ENCODE assay signal across 34 cellular contexts in genomic region chr2:120814352-120814751, GRCh38.
"Had no signal": no experiment of that assay in that cellular context is flagged by ENCODE, and none has a peak within 500 bp of the region (broad histone marks: within the 10 kb centered on the region; RNA-seq: fewer than 3 reads in every experiment).

No MANE protein-coding gene starts in this region.

- FAIRE-seq: TTC549 had no signal

- H3K27ac Mint-ChIP-seq: activated CD4-positive, alpha-beta T cell treated with anti-CD3 and anti-CD28 coated beads for 36 hours; activated CD4-positive, alpha-beta T cell treated with anti-CD3 and anti-CD28 coated beads, Interleukin-2, amount 10 ng/mL, durations not matched to agents 7 days and 5 days; activated CD8-positive, alpha-beta T cell treated with anti-CD3 and anti-CD28 coated beads, Interleukin-2, amount 10 ng/mL, durations not matched to agents 7 days and 5 days; activated naive CD4-positive, alpha-beta T cell treated with anti-CD3 and anti-CD28 coated beads, Interleukin-2, amount 10 ng/mL, durations not matched to agents 7 days and 5 days; activated naive CD8-positive, alpha-beta T cell; activated naive CD8-positive, alpha-beta T cell treated with anti-CD3 and anti-CD28 coated beads, Interleukin-2, amount 50 U/mL, for 24 hours; activated T-helper 1 cell treated with anti-CD3 and anti-CD28 coated beads, Interleukin-12 subunit alpha, Interleukin-12 subunit beta, Interleukin-2, Interleukin-4 antibody, amounts not matched to agents 30 ng/mL and 10 ng/mL and 1 ng/mL, durations not matched to agents 14 hours and 24 hours and 36 hours; T-helper 1 cell treated with Interleukin-12 subunit alpha and Interleukin-12 subunit beta and Interleukin-4 antibody, amounts not matched to agents 30 μg/mL and 1 μg/mL, for 36 hours; T-helper 2 cell treated with Interferon-gamma antibody and Interleukin-4, amounts not matched to agents 5 μg/mL and 100 μg/mL, for 36 hours had no signal

- ATAC-seq: activated CD4-positive, alpha-beta T cell treated with anti-CD3 and anti-CD28 coated beads for 36 hours; activated CD4-positive, CD25-positive, alpha-beta regulatory T cell treated with anti-CD3 and anti-CD28 coated beads, Interleukin-2, amount 50 U/mL, for 24 hours; activated CD8-positive, alpha-beta T cell treated with anti-CD3 and anti-CD28 coated beads, Interleukin-2, amount 10 ng/mL, durations not matched to agents 7 days and 5 days; activated naive CD8-positive, alpha-beta T cell treated with anti-CD3 and anti-CD28 coated beads, Interleukin-2, amount 50 U/mL, for 24 hours; activated T-cell treated with anti-CD3 and anti-CD28 coated beads, Interleukin-2, amount 50 U/mL, for 4 hours; PC-3 had no signal

- H3K27me3 Mint-ChIP-seq: brain had no signal

- H3K4me1 ChIP-seq: Peyer's patch had no signal

- H3K9me3 ChIP-seq: MG63, Peyer's patch, SJCRH30, SK-N-SH had no signal

- H3K27me3 ChIP-seq: MG63, Peyer's patch, SJCRH30 had no signal

- DNase-seq: activated CD4-positive, alpha-beta T cell treated with anti-CD3 and anti-CD28 coated beads for 36 hours; activated CD4-positive, alpha-beta T cell treated with anti-CD3 and anti-CD28 coated beads, Interleukin-2, amount 10 ng/mL, durations not matched to agents 7 days and 5 days; activated CD4-positive, alpha-beta T cell treated with anti-CD3 and anti-CD28 coated beads, Interleukin-2, amount 50 U/mL, for 48 hours; activated CD8-positive, alpha-beta T cell treated with anti-CD3 and anti-CD28 coated beads, Interleukin-2, amount 10 ng/mL, durations not matched to agents 7 days and 5 days; activated gamma-delta T cell treated with Interleukin-2 at 50 U/mL for 16 hours; activated naive CD4-positive, alpha-beta T cell treated with anti-CD3 and anti-CD28 coated beads, Interleukin-2, amount 10 ng/mL, durations not matched to agents 7 days and 5 days; activated naive CD8-positive, alpha-beta T cell treated with anti-CD3 and anti-CD28 coated beads, Interleukin-2, amount 50 U/mL, for 24 hours; activated T-cell treated with anti-CD3 and anti-CD28 coated beads, Interleukin-2, amount 50 U/mL, for 4 hours; anterior cingulate cortex; central memory CD4-positive, alpha-beta T cell; Kasumi-1; KG1; MG63; NCI-H1048; NCI-H1105 treated with DMSO at 0.1 percent for 48 hours; NCI-H1436 treated with DMSO at 0.1 percent for 48 hours; NCI-H1694 treated with DMSO at 0.1 percent for 48 hours; NCI-H2029; NCI-H345; NCI-H524 treated with DMSO at 0.1 percent for 48 hours; NCI-H748 treated with DMSO at 0.1 percent for 48 hours; NK-92 treated with Interleukin-12 subunit alpha and Interleukin-12 subunit beta, amount 100 ng/mL, for 24 hours; PC-3; Peyer's patch; RPMI8226; SJCRH30; SK-N-SH had no signal

- H3K9me3 Mint-ChIP-seq: activated CD4-positive, alpha-beta T cell treated with anti-CD3 and anti-CD28 coated beads, Interleukin-2, amount 10 ng/mL, durations not matched to agents 7 days and 5 days; activated naive CD4-positive, alpha-beta T cell treated with anti-CD3 and anti-CD28 coated beads, Interleukin-2, amount 10 ng/mL, durations not matched to agents 7 days and 5 days; activated naive CD8-positive, alpha-beta T cell treated with anti-CD3 and anti-CD28 coated beads, Interleukin-2, amount 50 U/mL, for 24 hours; activated T-cell treated with anti-CD3 and anti-CD28 coated beads, Interleukin-2, amount 50 U/mL, for 4 hours; activated T-helper 1 cell treated with anti-CD3 and anti-CD28 coated beads, Interleukin-12 subunit alpha, Interleukin-12 subunit beta, Interleukin-2, Interleukin-4 antibody, amounts not matched to agents 30 ng/mL and 10 ng/mL and 1 ng/mL, durations not matched to agents 14 hours and 24 hours and 36 hours; brain; T-helper 1 cell treated with Interleukin-12 subunit alpha and Interleukin-12 subunit beta and Interleukin-4 antibody, amounts not matched to agents 30 μg/mL and 1 μg/mL, for 36 hours; T-helper 2 cell treated with Interferon-gamma antibody and Interleukin-4, amounts not matched to agents 5 μg/mL and 100 μg/mL, for 36 hours had no signal

- H3K4me3 ChIP-seq: MG63, Peyer's patch, SJCRH30 had no signal

- H3K27ac ChIP-seq: Peyer's patch, SJCRH30 had no signal

- H3K4me1 Mint-ChIP-seq: activated CD4-positive, alpha-beta T cell treated with anti-CD3 and anti-CD28 coated beads for 36 hours; activated CD4-positive, alpha-beta T cell treated with anti-CD3 and anti-CD28 coated beads, Interleukin-2, amount 10 ng/mL, durations not matched to agents 7 days and 5 days; activated naive CD4-positive, alpha-beta T cell treated with anti-CD3 and anti-CD28 coated beads, Interleukin-2, amount 10 ng/mL, durations not matched to agents 7 days and 5 days; activated naive CD8-positive, alpha-beta T cell treated with anti-CD3 and anti-CD28 coated beads, Interleukin-2, amount 50 U/mL, for 24 hours had no signal

- H3K36me3 Mint-ChIP-seq: activated naive CD4-positive, alpha-beta T cell treated with anti-CD3 and anti-CD28 coated beads, Interleukin-2, amount 10 ng/mL, durations not matched to agents 7 days and 5 days; activated naive CD8-positive, alpha-beta T cell had no signal

- H3K36me3 ChIP-seq: MG63, Peyer's patch, SJCRH30 had no signal

- H3K4me3 Mint-ChIP-seq: activated CD4-positive, alpha-beta T cell treated with anti-CD3 and anti-CD28 coated beads for 36 hours; activated CD4-positive, alpha-beta T cell treated with anti-CD3 and anti-CD28 coated beads, Interleukin-2, amount 10 ng/mL, durations not matched to agents 7 days and 5 days; activated CD8-positive, alpha-beta T cell treated with anti-CD3 and anti-CD28 coated beads, Interleukin-2, amount 10 ng/mL, durations not matched to agents 7 days and 5 days; activated naive CD4-positive, alpha-beta T cell treated with anti-CD3 and anti-CD28 coated beads, Interleukin-2, amount 10 ng/mL, durations not matched to agents 7 days and 5 days; activated naive CD8-positive, alpha-beta T cell; activated naive CD8-positive, alpha-beta T cell treated with anti-CD3 and anti-CD28 coated beads, Interleukin-2, amount 50 U/mL, for 24 hours; activated T-cell treated with anti-CD3 and anti-CD28 coated beads, Interleukin-2, amount 50 U/mL, for 4 hours; activated T-helper 1 cell treated with anti-CD3 and anti-CD28 coated beads, Interleukin-12 subunit alpha, Interleukin-12 subunit beta, Interleukin-2, Interleukin-4 antibody, amounts not matched to agents 30 ng/mL and 10 ng/mL and 1 ng/mL, durations not matched to agents 14 hours and 24 hours and 36 hours; brain; T-helper 1 cell treated with Interleukin-12 subunit alpha and Interleukin-12 subunit beta and Interleukin-4 antibody, amounts not matched to agents 30 μg/mL and 1 μg/mL, for 36 hours; T-helper 2 cell treated with Interferon-gamma antibody and Interleukin-4, amounts not matched to agents 5 μg/mL and 100 μg/mL, for 36 hours had no signal

- H3K9ac ChIP-seq: SK-N-SH had no signal
